ENCODE assay signal across 11 cellular contexts in the genomic region with DNA sequence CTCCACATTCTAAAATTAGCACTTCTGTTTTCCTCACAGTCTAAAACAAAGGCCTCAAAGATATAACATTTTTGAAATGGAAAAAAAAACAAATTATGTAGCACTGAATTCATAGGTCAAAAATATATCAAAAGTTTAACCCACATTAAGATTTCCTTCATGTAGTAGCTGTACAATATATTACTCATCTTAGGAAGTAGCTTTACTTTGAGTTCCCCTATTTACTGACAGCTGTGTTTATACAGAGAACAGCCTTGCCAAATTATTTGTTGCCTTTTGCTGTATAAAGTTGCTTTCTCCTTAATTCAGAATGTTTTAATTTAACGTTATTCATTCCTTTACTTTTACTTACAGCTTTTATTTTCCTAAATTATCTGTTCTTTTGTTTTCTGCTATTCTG.
"Had no signal": no experiment of that assay in that cellular context is flagged by ENCODE, and none has a peak within 500 bp of the region (broad histone marks: within the 10 kb centered on the region; RNA-seq: fewer than 3 reads in every experiment).

No MANE protein-coding gene starts in this region.

- ATAC-seq: activated CD8-positive, alpha-beta T cell treated with anti-CD3 and anti-CD28 coated beads, Interleukin-2, amount 10 ng/mL, durations not matched to agents 7 days and 5 days; activated naive CD8-positive, alpha-beta T cell treated with anti-CD3 and anti-CD28 coated beads, Interleukin-2, amount 50 U/mL, for 24 hours; left ventricle myocardium superior had no signal

- H3K27me3 ChIP-seq: esophagus muscularis mucosa, tibial nerve had no signal

- H3K27ac ChIP-seq: esophagus muscularis mucosa, tibial nerve had no signal

- DNase-seq: activated CD4-positive, alpha-beta T cell treated with anti-CD3 and anti-CD28 coated beads for 4 hours; activated CD8-positive, alpha-beta T cell treated with anti-CD3 and anti-CD28 coated beads, Interleukin-2, amount 10 ng/mL, durations not matched to agents 7 days and 5 days; activated naive CD4-positive, alpha-beta T cell; activated naive CD8-positive, alpha-beta T cell treated with anti-CD3 and anti-CD28 coated beads, Interleukin-2, amount 50 U/mL, for 24 hours; kidney; left ventricle myocardium superior; mesendoderm; posterior cingulate gyrus had no signal

- H3K36me3 ChIP-seq: esophagus muscularis mucosa, tibial nerve had no signal

- FAIRE-seq: kidney had no signal

- H3K9me3 ChIP-seq: esophagus muscularis mucosa, tibial nerve had no signal

- H3K4me3 ChIP-seq: esophagus muscularis mucosa, skin epidermis, tibial nerve had no signal
